20 cellular contexts compared by ENCODE assay signal in the genomic region with DNA sequence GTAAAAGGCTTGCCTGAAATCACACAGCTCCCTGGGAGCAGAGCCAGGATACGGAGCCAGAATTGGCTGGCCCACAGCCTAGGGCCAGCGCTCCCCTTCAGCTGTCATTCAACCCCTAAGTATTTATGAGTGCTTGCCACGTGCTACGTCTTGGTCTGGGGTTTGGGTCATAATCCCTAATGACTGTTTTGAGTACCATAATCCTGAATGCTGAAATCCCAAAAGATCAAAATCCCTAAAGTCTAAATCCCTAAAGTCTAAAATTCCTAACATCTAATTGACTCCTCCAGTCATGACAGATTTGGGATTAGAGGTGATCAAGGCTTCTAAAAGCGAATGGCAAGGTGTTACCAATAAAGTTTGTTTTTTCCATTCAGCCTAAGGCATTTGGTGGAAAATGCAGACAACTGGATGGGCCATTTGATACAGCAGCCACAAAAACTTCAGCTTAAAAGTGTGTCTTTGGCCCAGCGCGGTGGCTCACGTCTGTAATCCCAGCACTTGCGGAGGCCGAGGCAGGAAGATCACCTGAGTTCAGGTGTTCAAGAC.
"Had no signal": no experiment of that assay in that cellular context is flagged by ENCODE, and none has a peak within 500 bp of the region (broad histone marks: within the 10 kb centered on the region; RNA-seq: fewer than 3 reads in every experiment).

No MANE protein-coding gene starts in this region.

- H3K36me3 ChIP-seq: esophagus muscularis mucosa, gastroesophageal sphincter, left ventricle myocardium inferior, ovary, right lobe of liver, tibial nerve had no signal

- DNase-seq: effector memory CD8-positive, alpha-beta T cell; immature natural killer cell; left cardiac atrium; left ventricle myocardium inferior; mesenchymal stem cell; naive thymus-derived CD4-positive, alpha-beta T cell; ovary; stimulated activated CD4-positive, alpha-beta T cell treated with anti-CD3 and anti-CD28 coated beads, Interleukin-4, amount 100 ng/mL, for 1 hour; stimulated activated CD8-positive, alpha-beta memory T cell treated with anti-CD3 and anti-CD28 coated beads, Interleukin-4, amount 100 ng/mL, for 48 hours; stimulated activated naive CD8-positive, alpha-beta T cell treated with anti-CD3 and anti-CD28 coated beads, Interleukin-15, Interleukin-2, amounts not matched to agents 100 U/mL and 50 U/mL, for 24 hours; testis had no signal

- ATAC-seq: effector memory CD8-positive, alpha-beta T cell; gastroesophageal sphincter; naive thymus-derived CD4-positive, alpha-beta T cell; right lobe of liver; stimulated activated effector memory CD8-positive, alpha-beta T cell treated with anti-CD3 and anti-CD28 coated beads, Interleukin-12 subunit alpha, Interleukin-12 subunit beta, amount 100 ng/mL, for 72 hours; stimulated activated naive CD8-positive, alpha-beta T cell treated with anti-CD3 and anti-CD28 coated beads, Interleukin-15, Interleukin-2, amounts not matched to agents 100 U/mL and 50 U/mL, for 24 hours had no signal

- H3K27ac ChIP-seq: epithelial cell of prostate, esophagus muscularis mucosa, gastroesophageal sphincter, left ventricle myocardium inferior, ovary, right lobe of liver, testis, tibial nerve had no signal

- H3K4me1 ChIP-seq: left ventricle myocardium inferior, right lobe of liver had no signal

- H3K4me3 ChIP-seq: esophagus muscularis mucosa, gastroesophageal sphincter, left ventricle myocardium inferior, lung, ovary, right lobe of liver, testis, tibial nerve had no signal

- FAIRE-seq: colon, keratinocyte had no signal

- H3K9me3 ChIP-seq: esophagus muscularis mucosa, gastroesophageal sphincter, ovary, right lobe of liver, testis had no signal

- H3K27me3 ChIP-seq: ovary, right lobe of liver, testis, tibial nerve had no signal
